Comparison of ENCODE assay signal across 17 cellular contexts in genomic region chr2:238441262-238442114, GRCh38. TPM values are rescaled to one million over a fixed set of nuclear protein-coding genes. Genes with fewer than 3 reads are reported as not detected.
DNase-seq lines count a peak whose midpoint lies in the region; ATAC-seq and TF ChIP-seq lines count a peak whose summit lies in the region.
"Had no signal": no experiment of that assay in that cellular context is flagged by ENCODE, and none has a peak within 500 bp of the region (broad histone marks: within the 10 kb centered on the region; RNA-seq: fewer than 3 reads in every experiment).

No MANE protein-coding gene starts in this region.

- no peaks in the 10 kb centered on the region for H3K27me3 ChIP-seq in transverse colon

- POLR2A ChIA-PET in naive thymus-derived CD8-positive, alpha-beta T cell (lab: Charles Lee) = no interaction called here

- peaks cover 0 to 8% (median 1%) of the 10 kb centered on the region in 4 donors for H3K4me1 ChIP-seq in transverse colon

- peak overlapping the region in 6 of 10 donors; percentile 2 to 26 (median 18) for H3K4me3 Mint-ChIP-seq in naive thymus-derived CD8-positive, alpha-beta T cell

- no peaks in the 10 kb centered on the region for H3K9me3 Mint-ChIP-seq in naive thymus-derived CD8-positive, alpha-beta T cell
- H3K9me3 Mint-ChIP-seq: naive thymus-derived CD4-positive, alpha-beta T cell had no signal

- no peak for ATAC-seq in naive thymus-derived CD8-positive, alpha-beta T cell
- ATAC-seq in HG02623 (IDR thresholded peaks at IDR 0.05; ENCODE audit: unreplicated experiment) = no peak
- ATAC-seq: naive thymus-derived CD4-positive, alpha-beta T cell had no signal

- 72 to 73% methylated on average over 8 to 17 of the region's 17 CpGs for WGBS in transverse colon (ENCODE audit: low coverage in 1 of 2), 2 donors

- peaks cover 28 to 62% (median 56%) of the 10 kb centered on the region in 4 donors for H3K4me1 Mint-ChIP-seq in naive thymus-derived CD8-positive, alpha-beta T cell

- no peaks in the 10 kb centered on the region for H3K27me3 Mint-ChIP-seq in naive thymus-derived CD8-positive, alpha-beta T cell
- H3K27me3 Mint-ChIP-seq: CD4-positive, alpha-beta memory T cell; naive thymus-derived CD4-positive, alpha-beta T cell had no signal

- TF ChIP-seq CTCF in coronary artery (IDR thresholded peaks at IDR 0.05) (no peak), transverse colon (IDR thresholded peaks at IDR 0.05) (no peak)

- H3K36me3 Mint-ChIP-seq in naive thymus-derived CD8-positive, alpha-beta T cell = peaks cover 6 to 89% (median 6%) of the 10 kb centered on the region in 3 donors

- H3K36me3 ChIP-seq in transverse colon = peaks cover 0 to 26% (median 15%) of the 10 kb centered on the region in 4 donors

- intact Hi-C loops in transverse colon (cut with DNase I; ENCODE audit: low total_unique reads) = no loop called here

- peak overlapping the region in 4 of 10 donors; percentile 14 to 41 (median 20) for H3K27ac Mint-ChIP-seq in naive thymus-derived CD8-positive, alpha-beta T cell

- TF ChIP-seq EP300 in transverse colon (IDR thresholded peaks at IDR 0.05; ENCODE audit: low read depth) = no peak

- H3K4me3 ChIP-seq in coronary artery (no peak overlapping the region), transverse colon (no peak overlapping the region)
- H3K4me3 ChIP-seq: heart right ventricle had no signal

- no peaks in the 10 kb centered on the region for H3K9me3 ChIP-seq in transverse colon
- H3K9me3 ChIP-seq: heart right ventricle had no signal

- peak; percentile 4 for DNase-seq in COR-L47 (lab: John Stamatoyannopoulos, UW)
- peak; percentile 9 for DNase-seq in NCI-H146 treated with DMSO at 0.1 percent for 48 hours (lab: John Stamatoyannopoulos, UW; ENCODE audit: unreplicated experiment)
- peak; percentile 24 for DNase-seq in coronary artery (ENCODE audit: low spot score)
- DNase-seq in naive thymus-derived CD8-positive, alpha-beta T cell = no peak
- DNase-seq in stimulated activated CD8-positive, alpha-beta memory T cell treated with anti-CD3 and anti-CD28 coated beads, Interleukin-4, amount 100 ng/mL, for 48 hours = no peak
- DNase-seq in NOMO-1 treated with dmso at 0.1 percent for 144 hours (lab: John Stamatoyannopoulos, UW; ENCODE audit: unreplicated experiment) = no peak
- DNase-seq in transverse colon = no peak
- DNase-seq: activated CD4-positive, alpha-beta T cell treated with anti-CD3 and anti-CD28 coated beads, Interleukin-2, amount 50 U/mL, for 1 hour; CD4-positive, alpha-beta memory T cell; heart right ventricle; kidney glomerular epithelial cell; naive thymus-derived CD4-positive, alpha-beta T cell; NCI-H1694 treated with DMSO at 0.1 percent for 48 hours; SHP77; stimulated activated naive CD4-positive, alpha-beta T cell treated with Interleukin-2 at 50 U/mL for 16 hours; T-helper 9 cell had no signal

- no peak overlapping the region for H3K27ac ChIP-seq in coronary artery
- no peak overlapping the region for H3K27ac ChIP-seq in transverse colon

- in situ Hi-C loops in transverse colon (cut with MboI; ENCODE audit: low pct_ligation_motif_present in 1 of 4, low pct_unique_long_range_greater_than_20kb in 1 of 4, low sequenced_read_pairs in 3 of 4) = no loop called here

- no peak for TF ChIP-seq POLR2A in transverse colon (IDR thresholded peaks at IDR 0.05)

RNA-seq across cellular contexts. Expression of gene ASB1, which starts 14.8 kb away (rescaled TPM):
- 10 to 100 TPM; 53.3 TPM for total RNA-seq in naive thymus-derived CD8-positive, alpha-beta T cell
- polyA plus RNA-seq in naive thymus-derived CD8-positive, alpha-beta T cell = 10 to 100 TPM; 23.3 to 35.7 (median 26.1) TPM
- 10 to 100 TPM in 3 of 4 donors, 1 to 10 TPM in 1; 9.4 to 48.3 (median 17.2) TPM for total RNA-seq in transverse colon

Comparison
In these comparisons a context has a peak if more than half of its experiments do, and no peak if none do; other contexts are left out.
1. DNase-seq: peak in COR-L47 (single experiment), NCI-H146 treated with DMSO at 0.1 percent for 48 hours (single experiment) and coronary artery (single experiment); none in naive thymus-derived CD8-positive, alpha-beta T cell (0 of 10), stimulated activated CD8-positive, alpha-beta memory T cell treated with anti-CD3 and anti-CD28 coated beads, Interleukin-4, amount 100 ng/mL, for 48 hours (single experiment), NOMO-1 treated with dmso at 0.1 percent for 144 hours (single experiment) and transverse colon (single experiment).